22 cellular contexts compared by ENCODE assay signal in the genomic region with DNA sequence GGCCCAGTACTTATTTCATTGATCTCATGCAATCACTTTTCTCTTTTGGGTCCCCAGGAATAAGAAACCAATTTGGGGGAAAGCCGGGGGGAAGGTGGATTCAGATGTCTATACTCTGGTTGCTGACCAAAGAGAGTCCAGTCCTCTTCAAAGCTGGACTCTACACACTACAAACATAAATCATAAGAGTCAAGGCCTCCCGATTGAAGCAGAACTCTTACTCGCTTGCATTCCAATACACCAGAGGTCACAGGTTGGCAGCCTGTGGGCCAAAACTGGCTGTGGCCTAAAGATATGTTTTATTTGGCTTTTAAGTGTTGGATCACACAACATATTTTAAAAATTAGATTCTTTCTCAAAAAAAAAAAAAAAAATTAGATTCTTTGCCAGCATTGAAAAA.
DNase-seq lines count a peak whose midpoint lies in the region; ATAC-seq, FAIRE-seq and TF ChIP-seq lines count a peak whose summit lies in the region.
"Had no signal": no experiment of that assay in that cellular context is flagged by ENCODE, and none has a peak within 500 bp of the region (broad histone marks: within the 10 kb centered on the region; RNA-seq: fewer than 3 reads in every experiment).

No MANE protein-coding gene starts in this region.

- no peaks in the 10 kb centered on the region for H3K36me3 Mint-ChIP-seq in astrocyte (ENCODE audit: low read depth, unreplicated experiment)
- H3K36me3 Mint-ChIP-seq in nephron progenitor cell (ENCODE audit: low read depth), result peaks cover 11% of the 10 kb centered on the region
- H3K36me3 Mint-ChIP-seq: CD8-positive, alpha-beta T cell had no signal

- no peak for TF ChIP-seq RAD21 in A549 (conservative IDR thresholded peaks at IDR 0.05 in 1 of 2, IDR thresholded peaks at IDR 0.05 in 1 of 2)

- H3K9ac ChIP-seq in astrocyte (ENCODE audit: low read length), result no peak overlapping the region
- H3K9ac ChIP-seq: BLaER1 treated with 17β-estradiol and CSF1 and Interleukin-3, amounts not matched to agents 10 nM and 100 nM had no signal

- H3K27me3 Mint-ChIP-seq in astrocyte (ENCODE audit: low read depth, unreplicated experiment) (peaks cover 12% of the 10 kb centered on the region), nephron progenitor cell (ENCODE audit: low read depth, poor library complexity) (peaks cover 4% of the 10 kb centered on the region)

- H3K4me2 ChIP-seq in A549, result peak overlapping the region; percentile 55; the same call in 1 of the 3 replicates
- H3K4me2 ChIP-seq in astrocyte (ENCODE audit: low read length), result no peak overlapping the region
- H3K4me2 ChIP-seq: BLaER1 treated with 17β-estradiol and CSF1 and Interleukin-3, amounts not matched to agents 10 nM and 100 nM had no signal

- CTCF ChIA-PET in A549 (lab: Yijun Ruan, JAX), result interaction anchor here (0.7 to 1.6 kb wide), 6 partner anchors 13 to 323 kb away, joined by 3 to 7 read pairs (median 4); no protein-coding TSS in a partner anchor

- ATAC-seq in A549, result no peak
- no peak for ATAC-seq in HG03469 (IDR thresholded peaks at IDR 0.05; ENCODE audit: unreplicated experiment)
- ATAC-seq: CD8-positive, alpha-beta T cell had no signal

- DNase-seq in A549 (ENCODE audit: low read depth in 1 of 2, low spot score in 1 of 2) (no peak), EL (peak; percentile 62), astrocyte (ENCODE audit: low read depth) (peak; percentile 60), nephron progenitor cell (no peak), KG1 (lab: John Stamatoyannopoulos, UW) (no peak), C1 segment of cervical spinal cord (lab: John Stamatoyannopoulos, UW) (no peak), SKM-1 treated with dmso at 0.1 percent for 144 hours (lab: John Stamatoyannopoulos, UW; ENCODE audit: unreplicated experiment) (no peak)
- DNase-seq: ACHN; CD8-positive, alpha-beta T cell; DMS53; Kasumi-1; MM.1S; NCI-H1048; NCI-H1417 treated with DMSO at 0.1 percent for 48 hours; NCI-H187; NCI-H446 treated with DMSO at 0.1 percent for 48 hours; NCI-H526 treated with DMSO at 0.1 percent for 48 hours; SHP77 treated with DMSO at 0.1 percent for 48 hours had no signal

- POLR2A ChIA-PET in A549 (lab: Yijun Ruan, JAX), result no interaction called here

- TF ChIP-seq EP300 in A549 (IDR thresholded peaks at IDR 0.05), result no peak

- peaks cover 42% of the 10 kb centered on the region; the same call in 2 of the 3 replicates for H3K4me1 ChIP-seq in A549
- peaks cover 15% of the 10 kb centered on the region for H3K4me1 ChIP-seq in astrocyte (ENCODE audit: insufficient read depth, low read length)

- H2AFZ ChIP-seq in astrocyte (ENCODE audit: low read depth, low read length), result no peak overlapping the region

- H3K36me3 ChIP-seq in astrocyte (ENCODE audit: insufficient read depth, low read length), result no peaks in the 10 kb centered on the region
- H3K36me3 ChIP-seq: BLaER1 treated with 17β-estradiol and CSF1 and Interleukin-3, amounts not matched to agents 10 nM and 100 nM had no signal

- no peaks in the 10 kb centered on the region for H3K79me2 ChIP-seq in astrocyte (ENCODE audit: insufficient read depth, low read length)

- H3K4me3 Mint-ChIP-seq in astrocyte (ENCODE audit: unreplicated experiment) (no peak overlapping the region), nephron progenitor cell (no peak overlapping the region)
- H3K4me3 Mint-ChIP-seq: CD8-positive, alpha-beta T cell had no signal

- H3K27ac ChIP-seq in A549, result peak overlapping the region in 1 of 2 experiments; percentile 9; a peak in 1 of 6 replicates
- H3K27ac ChIP-seq in astrocyte (ENCODE audit: low read depth, low read length), result no peak overlapping the region
- H3K27ac ChIP-seq: BLaER1 treated with 17β-estradiol and CSF1 and Interleukin-3, amounts not matched to agents 10 nM and 100 nM; SK-N-MC had no signal

- WGBS in A549 (ENCODE audit: missing lambda C conversion rate), result 46% methylated on average over 3 of the region's 3 CpGs

- H3K4me3 ChIP-seq in A549 (no peak overlapping the region), astrocyte (ENCODE audit: insufficient read depth, low read depth, low read length) (no peak overlapping the region)
- H3K4me3 ChIP-seq: BLaER1 treated with 17β-estradiol and CSF1 and Interleukin-3, amounts not matched to agents 10 nM and 100 nM; SK-N-MC had no signal

- H3K27ac Mint-ChIP-seq in astrocyte (ENCODE audit: unreplicated experiment), result no peak overlapping the region
- H3K27ac Mint-ChIP-seq in nephron progenitor cell, result peak overlapping the region; percentile 90
- H3K27ac Mint-ChIP-seq: CD8-positive, alpha-beta T cell had no signal

- no peaks in the 10 kb centered on the region for H3K27me3 ChIP-seq in astrocyte (ENCODE audit: insufficient read depth, low read length)
- H3K27me3 ChIP-seq: BLaER1 treated with 17β-estradiol and CSF1 and Interleukin-3, amounts not matched to agents 10 nM and 100 nM had no signal

- peaks cover 8% of the 10 kb centered on the region for H3K9me3 Mint-ChIP-seq in astrocyte (ENCODE audit: unreplicated experiment)
- H3K9me3 Mint-ChIP-seq in nephron progenitor cell, result peaks cover 15% of the 10 kb centered on the region
- H3K9me3 Mint-ChIP-seq: CD8-positive, alpha-beta T cell had no signal

- TF ChIP-seq POLR2A in A549 (IDR thresholded peaks at IDR 0.05; ENCODE audit: low read length), result no peak

- H3K4me1 Mint-ChIP-seq in astrocyte (ENCODE audit: low read depth, unreplicated experiment) (peaks cover 15% of the 10 kb centered on the region), nephron progenitor cell (peaks cover 53% of the 10 kb centered on the region)

- TF ChIP-seq CTCF in A549 (IDR thresholded peaks at IDR 0.05) (no peak), astrocyte (IDR thresholded peaks at IDR 0.05; ENCODE audit: insufficient read depth, low read depth, low read length) (no peak), nephron progenitor cell (IDR thresholded peaks at IDR 0.05) (no peak)

- no peak for FAIRE-seq in A549 (lab: Jason Lieb, UNC)
- FAIRE-seq in astrocyte (lab: Jason Lieb, UNC), result no peak
- FAIRE-seq: H1 had no signal

- peaks cover 3% of the 10 kb centered on the region; the same call in 1 of the 3 replicates for H3K9me3 ChIP-seq in A549
- H3K9me3 ChIP-seq in astrocyte (ENCODE audit: insufficient read depth, low read depth, low read length), result no peaks in the 10 kb centered on the region
- H3K9me3 ChIP-seq: BLaER1 treated with 17β-estradiol and CSF1 and Interleukin-3, amounts not matched to agents 10 nM and 100 nM had no signal

- no peaks in the 10 kb centered on the region for H4K20me1 ChIP-seq in astrocyte (ENCODE audit: insufficient read depth, low read length)
- H4K20me1 ChIP-seq: BLaER1 treated with 17β-estradiol and CSF1 and Interleukin-3, amounts not matched to agents 10 nM and 100 nM had no signal

TF ChIP-seq in A549, 52 proteins besides CTCF, POLR2A, EP300 and RAD21:
- TF ChIP-seq CHD4 (IDR thresholded peaks at IDR 0.05; ENCODE audit: borderline replicate concordance) (no peak), SMC3 (IDR thresholded peaks at IDR 0.05) (no peak), POLR2AphosphoS2 (conservative IDR thresholded peaks at IDR 0.05; ENCODE audit: low read length) (no peak), ZSCAN20 (CRISPR knock-in tag; IDR thresholded peaks at IDR 0.05) (no peak), FOSB (CRISPR knock-in tag; IDR thresholded peaks at IDR 0.05) (no peak), FOSL2 (IDR thresholded peaks at IDR 0.05) (no peak), FOSL2 (CRISPR knock-in tag; IDR thresholded peaks at IDR 0.05) (no peak), EHF (CRISPR knock-in tag; IDR thresholded peaks at IDR 0.05) (no peak), GATA3 (IDR thresholded peaks at IDR 0.05; ENCODE audit: borderline replicate concordance) (no peak), BHLHE40 (IDR thresholded peaks at IDR 0.05; ENCODE audit: low read depth, low read length) (no peak)
- TF ChIP-seq, protein P1, sequence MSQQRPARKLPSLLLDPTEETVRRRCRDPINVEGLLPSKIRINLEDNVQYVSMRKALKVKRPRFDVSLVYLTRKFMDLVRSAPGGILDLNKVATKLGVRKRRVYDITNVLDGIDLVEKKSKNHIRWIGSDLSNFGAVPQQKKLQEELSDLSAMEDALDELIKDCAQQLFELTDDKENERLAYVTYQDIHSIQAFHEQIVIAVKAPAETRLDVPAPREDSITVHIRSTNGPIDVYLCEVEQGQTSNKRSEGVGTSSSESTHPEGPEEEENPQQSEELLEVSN (IDR thresholded peaks at IDR 0.05; ENCODE audit: borderline replicate concordance, low read depth), result no peak
- TF ChIP-seq, protein P2, sequence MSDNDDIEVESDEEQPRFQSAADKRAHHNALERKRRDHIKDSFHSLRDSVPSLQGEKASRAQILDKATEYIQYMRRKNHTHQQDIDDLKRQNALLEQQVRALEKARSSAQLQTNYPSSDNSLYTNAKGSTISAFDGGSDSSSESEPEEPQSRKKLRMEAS (IDR thresholded peaks at IDR 0.05), result no peak
- TF ChIP-seq, protein P3, sequence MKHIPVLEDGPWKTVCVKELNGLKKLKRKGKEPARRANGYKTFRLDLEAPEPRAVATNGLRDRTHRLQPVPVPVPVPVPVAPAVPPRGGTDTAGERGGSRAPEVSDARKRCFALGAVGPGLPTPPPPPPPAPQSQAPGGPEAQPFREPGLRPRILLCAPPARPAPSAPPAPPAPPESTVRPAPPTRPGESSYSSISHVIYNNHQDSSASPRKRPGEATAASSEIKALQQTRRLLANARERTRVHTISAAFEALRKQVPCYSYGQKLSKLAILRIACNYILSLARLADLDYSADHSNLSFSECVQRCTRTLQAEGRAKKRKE (CRISPR knock-in tag; IDR thresholded peaks at IDR 0.05; ENCODE audit: low read depth), result no peak

Comparison
In these comparisons a context has a peak if more than half of its experiments do, and no peak if none do; other contexts are left out.
1. DNase-seq: peak in EL (single experiment) and astrocyte (single experiment); none in A549 (0 of 2), nephron progenitor cell (single experiment), KG1 (single experiment), C1 segment of cervical spinal cord (0 of 14) and SKM-1 treated with dmso at 0.1 percent for 144 hours (single experiment).